18 cellular contexts compared by ENCODE assay signal in genomic region chr3:195763248-195763830, GRCh38. TPM values are rescaled to one million over a fixed set of nuclear protein-coding genes. Genes with fewer than 3 reads are reported as not detected.
DNase-seq lines count a peak whose midpoint lies in the region; ATAC-seq and TF ChIP-seq lines count a peak whose summit lies in the region.
"Had no signal": no experiment of that assay in that cellular context is flagged by ENCODE, and none has a peak within 500 bp of the region (broad histone marks: within the 10 kb centered on the region; RNA-seq: fewer than 3 reads in every experiment).

No MANE protein-coding gene starts in this region.

- H3K4me1 Mint-ChIP-seq in activated T-helper 2 cell treated with anti-CD3 and anti-CD28 coated beads, Interferon-gamma antibody, Interleukin-2, Interleukin-4, amounts not matched to agents 10 μg/mL and 5 μg/mL and 100 μg/mL, durations not matched to agents 14 hours and 24 hours and 36 hours (ENCODE audit: low read depth), result no peaks in the 10 kb centered on the region
- H3K4me1 Mint-ChIP-seq: CD4-positive, alpha-beta memory T cell had no signal

- no peak overlapping the region for H3K27ac Mint-ChIP-seq in activated T-helper 2 cell treated with anti-CD3 and anti-CD28 coated beads, Interferon-gamma antibody, Interleukin-2, Interleukin-4, amounts not matched to agents 10 μg/mL and 5 μg/mL and 100 μg/mL, durations not matched to agents 14 hours and 24 hours and 36 hours
- H3K27ac Mint-ChIP-seq: CD4-positive, alpha-beta memory T cell had no signal

- H3K27me3 ChIP-seq in left ventricle myocardium inferior (ENCODE audit: low read depth) (peaks cover 86% of the 10 kb centered on the region), spleen (replicated peaks in 1 of 7) (peaks cover 0 to 64% (median 23%) of the 10 kb centered on the region in 7 donors)
- H3K27me3 ChIP-seq: Peyer's patch had no signal

- ATAC-seq in Right ventricle myocardium superior (ENCODE audit: poor library complexity) (no peak), GM18517 (IDR thresholded peaks at IDR 0.05; ENCODE audit: unreplicated experiment) (no peak)

- H3K27me3 Mint-ChIP-seq in activated T-helper 2 cell treated with anti-CD3 and anti-CD28 coated beads, Interferon-gamma antibody, Interleukin-2, Interleukin-4, amounts not matched to agents 10 μg/mL and 5 μg/mL and 100 μg/mL, durations not matched to agents 14 hours and 24 hours and 36 hours (ENCODE audit: low read depth), result peaks cover 20% of the 10 kb centered on the region

- WGBS in spleen, 5 donors, result 76 to 87% (median 80%) methylated on average over 19 to 20 of the region's 20 CpGs

- H3K9me3 ChIP-seq in left ventricle myocardium inferior (replicated peaks) (no peaks in the 10 kb centered on the region), KOPT-K1 (ENCODE audit: insufficient read depth, low read length, poor library complexity, severe bottlenecking) (no peaks in the 10 kb centered on the region), spleen (no peaks in the 10 kb centered on the region)
- H3K9me3 ChIP-seq: HAP-1, Peyer's patch had no signal

- intact Hi-C loops in Right ventricle myocardium superior (cut with DNase I) (no loop called here), left ventricle myocardium inferior (cut with micrococcal nuclease) (no loop called here), spleen (cut with DNase I; ENCODE audit: low total_unique reads) (no loop called here)
- intact Hi-C loops in activated T-helper 2 cell treated with anti-CD3 and anti-CD28 coated beads, Interferon-gamma antibody, Interleukin-2, Interleukin-4, amounts not matched to agents 10 μg/mL and 5 μg/mL and 100 μg/mL, durations not matched to agents 14 hours and 24 hours and 36 hours (cut with micrococcal nuclease), result no loop called here

- H3K4me3 Mint-ChIP-seq in activated T-helper 2 cell treated with anti-CD3 and anti-CD28 coated beads, Interferon-gamma antibody, Interleukin-2, Interleukin-4, amounts not matched to agents 10 μg/mL and 5 μg/mL and 100 μg/mL, durations not matched to agents 14 hours and 24 hours and 36 hours (ENCODE audit: low read depth), result no peak overlapping the region

- no peak overlapping the region for H3K4me3 ChIP-seq in left ventricle myocardium inferior
- no peak overlapping the region for H3K4me3 ChIP-seq in spleen
- H3K4me3 ChIP-seq: HAP-1, Peyer's patch had no signal

- TF ChIP-seq POLR2A in spleen (IDR thresholded peaks at IDR 0.05), result no peak

- H3K9me3 Mint-ChIP-seq in activated T-helper 2 cell treated with anti-CD3 and anti-CD28 coated beads, Interferon-gamma antibody, Interleukin-2, Interleukin-4, amounts not matched to agents 10 μg/mL and 5 μg/mL and 100 μg/mL, durations not matched to agents 14 hours and 24 hours and 36 hours, result no peaks in the 10 kb centered on the region
- H3K9me3 Mint-ChIP-seq: CD4-positive, alpha-beta memory T cell had no signal

- H3K4me1 ChIP-seq in left ventricle myocardium inferior, result peaks cover 6% of the 10 kb centered on the region
- H3K4me1 ChIP-seq in spleen, result peaks cover 0 to 15% (median 7%) of the 10 kb centered on the region in 6 donors
- H3K4me1 ChIP-seq: HAP-1, Peyer's patch had no signal

- no peak for TF ChIP-seq CTCF in left ventricle myocardium inferior (IDR thresholded peaks at IDR 0.05; ENCODE audit: borderline replicate concordance)
- no peak for TF ChIP-seq CTCF in spleen (IDR thresholded peaks at IDR 0.05 in 8 of 11, conservative IDR thresholded peaks at IDR 0.05 in 3 of 11)

- no peaks in the 10 kb centered on the region for H3K36me3 ChIP-seq in left ventricle myocardium inferior
- H3K36me3 ChIP-seq in KOPT-K1 (ENCODE audit: insufficient read depth, low read length), result peaks cover 7% of the 10 kb centered on the region; the same call in 1 of the 2 replicates
- no peaks in the 10 kb centered on the region for H3K36me3 ChIP-seq in spleen
- H3K36me3 ChIP-seq: HAP-1, Peyer's patch had no signal

- H3K27ac ChIP-seq in left ventricle myocardium inferior (replicated peaks) (no peak overlapping the region), KOPT-K1 (ENCODE audit: low read depth, low read length, poor library complexity, severe bottlenecking) (peak overlapping the region; percentile 67), spleen (no peak overlapping the region)
- H3K27ac ChIP-seq: KMS-11, Peyer's patch had no signal

- DNase-seq in Right ventricle myocardium superior (peak; percentile 8), left ventricle myocardium inferior (no peak), iPS-NIHi11 (ENCODE audit: low spot score) (peak; percentile 18), spleen (peak; percentile 23)
- no peak for DNase-seq in activated T-helper 2 cell treated with anti-CD3 and anti-CD28 coated beads, Interferon-gamma antibody, Interleukin-2, Interleukin-4, amounts not matched to agents 10 μg/mL and 5 μg/mL and 100 μg/mL, durations not matched to agents 14 hours and 24 hours and 36 hours (ENCODE audit: low spot score)
- DNase-seq: ACHN; CD4-positive, alpha-beta memory T cell; GF-D8; NCI-H1105; NCI-H1694 treated with DMSO at 0.1 percent for 48 hours; NCI-H2171; SHP77 treated with DMSO at 0.1 percent for 48 hours had no signal

- H3K36me3 Mint-ChIP-seq in activated T-helper 2 cell treated with anti-CD3 and anti-CD28 coated beads, Interferon-gamma antibody, Interleukin-2, Interleukin-4, amounts not matched to agents 10 μg/mL and 5 μg/mL and 100 μg/mL, durations not matched to agents 14 hours and 24 hours and 36 hours (ENCODE audit: low read depth), result no peaks in the 10 kb centered on the region
- H3K36me3 Mint-ChIP-seq: CD4-positive, alpha-beta memory T cell had no signal

RNA-seq across cellular contexts. Expression of gene MUC20, which starts 42.6 kb away (rescaled TPM):
- 5.4 TPM for total RNA-seq in Right ventricle myocardium superior
- 4.7 TPM for total RNA-seq in left ventricle myocardium inferior
- 10 to 100 TPM in 1 of 7 donors, 1 to 10 TPM in 6; 1.8 to 13.6 (median 3.2) TPM for total RNA-seq in spleen
- polyA plus RNA-seq in spleen, result 1 to 10 TPM in 2 of 3 donors, under 1 TPM in 1; 0.38 to 5.4 (median 3.3) TPM
- total RNA-seq in activated T-helper 2 cell treated with anti-CD3 and anti-CD28 coated beads, Interferon-gamma antibody, Interleukin-2, Interleukin-4, amounts not matched to agents 10 μg/mL and 5 μg/mL and 100 μg/mL, durations not matched to agents 14 hours and 24 hours and 36 hours, result 3.9 and 5.0 TPM in 2 replicates

RNA-seq across cellular contexts. Expression of gene MUC4, which starts 48.4 kb away (rescaled TPM):
- not detected for total RNA-seq in Right ventricle myocardium superior
- 0.11 TPM for total RNA-seq in left ventricle myocardium inferior
- not detected for total RNA-seq in spleen
- under 1 TPM in 2 of 3 donors, not detected in 1; 0.02 to 0.03 TPM for polyA plus RNA-seq in spleen
- total RNA-seq in activated T-helper 2 cell treated with anti-CD3 and anti-CD28 coated beads, Interferon-gamma antibody, Interleukin-2, Interleukin-4, amounts not matched to agents 10 μg/mL and 5 μg/mL and 100 μg/mL, durations not matched to agents 14 hours and 24 hours and 36 hours, result 1.3 and 1.4 TPM in 2 replicates
- total RNA-seq: CD4-positive, alpha-beta memory T cell; NCI-H460 had no signal
- polyA plus RNA-seq: CD4-positive, alpha-beta memory T cell had no signal

Comparison
In these comparisons a context has a peak if more than half of its experiments do, and no peak if none do; other contexts are left out.
1. DNase-seq: peak in Right ventricle myocardium superior (single experiment), iPS-NIHi11 (single experiment) and spleen (single experiment); none in left ventricle myocardium inferior (single experiment) and activated T-helper 2 cell treated with anti-CD3 and anti-CD28 coated beads, Interferon-gamma antibody, Interleukin-2, Interleukin-4, amounts not matched to agents 10 μg/mL and 5 μg/mL and 100 μg/mL, durations not matched to agents 14 hours and 24 hours and 36 hours (single experiment).